Comparison of ENCODE assay signal across 2 cellular contexts in genomic region chr11:15837901-15838489, GRCh38.
TF ChIP-seq lines count a peak whose summit lies in the region.

No MANE protein-coding gene starts in this region.

TF ChIP-seq in K562, 482 proteins besides CTCF, POLR2A, EP300 and RAD21 (continued from another document):
- TF ChIP-seq PBX2 (CRISPR knock-in tag; IDR thresholded peaks at IDR 0.05; ENCODE audit: low read depth), result no peak
- TF ChIP-seq PBX2 (tag; conservative IDR thresholded peaks at IDR 0.05; ENCODE audit: low read depth), result peak; percentile 24; the same call in 1 of the 2 replicates
- TF ChIP-seq ETS1 (conservative IDR thresholded peaks at IDR 0.05; ENCODE audit: control insufficient read depth, low read depth, low read length), result no peak
TF ChIP-seq in K562: peak in this region for 1.

TF ChIP-seq in HepG2, 621 proteins besides CTCF, POLR2A, EP300 and RAD21 (continued from another document and continues in another):
- TF ChIP-seq, protein P1, sequence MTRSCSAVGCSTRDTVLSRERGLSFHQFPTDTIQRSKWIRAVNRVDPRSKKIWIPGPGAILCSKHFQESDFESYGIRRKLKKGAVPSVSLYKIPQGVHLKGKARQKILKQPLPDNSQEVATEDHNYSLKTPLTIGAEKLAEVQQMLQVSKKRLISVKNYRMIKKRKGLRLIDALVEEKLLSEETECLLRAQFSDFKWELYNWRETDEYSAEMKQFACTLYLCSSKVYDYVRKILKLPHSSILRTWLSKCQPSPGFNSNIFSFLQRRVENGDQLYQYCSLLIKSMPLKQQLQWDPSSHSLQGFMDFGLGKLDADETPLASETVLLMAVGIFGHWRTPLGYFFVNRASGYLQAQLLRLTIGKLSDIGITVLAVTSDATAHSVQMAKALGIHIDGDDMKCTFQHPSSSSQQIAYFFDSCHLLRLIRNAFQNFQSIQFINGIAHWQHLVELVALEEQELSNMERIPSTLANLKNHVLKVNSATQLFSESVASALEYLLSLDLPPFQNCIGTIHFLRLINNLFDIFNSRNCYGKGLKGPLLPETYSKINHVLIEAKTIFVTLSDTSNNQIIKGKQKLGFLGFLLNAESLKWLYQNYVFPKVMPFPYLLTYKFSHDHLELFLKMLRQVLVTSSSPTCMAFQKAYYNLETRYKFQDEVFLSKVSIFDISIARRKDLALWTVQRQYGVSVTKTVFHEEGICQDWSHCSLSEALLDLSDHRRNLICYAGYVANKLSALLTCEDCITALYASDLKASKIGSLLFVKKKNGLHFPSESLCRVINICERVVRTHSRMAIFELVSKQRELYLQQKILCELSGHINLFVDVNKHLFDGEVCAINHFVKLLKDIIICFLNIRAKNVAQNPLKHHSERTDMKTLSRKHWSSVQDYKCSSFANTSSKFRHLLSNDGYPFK (CRISPR knock-in tag; IDR thresholded peaks at IDR 0.05; ENCODE audit: borderline replicate concordance), result no peak
- TF ChIP-seq NCOA2 (CRISPR knock-in tag; IDR thresholded peaks at IDR 0.05) (0 out of 2 replicates have a peak, but pooled peaks have one; percentile 31), ZNF597 (CRISPR knock-in tag; IDR thresholded peaks at IDR 0.05) (no peak), CEBPB (IDR thresholded peaks at IDR 0.05; ENCODE audit: borderline replicate concordance, low read depth, low read length) (peak; percentile 90), JUNB (CRISPR knock-in tag; IDR thresholded peaks at IDR 0.05; ENCODE audit: borderline replicate concordance) (no peak), HMG20A (CRISPR knock-in tag; IDR thresholded peaks at IDR 0.05; ENCODE audit: borderline replicate concordance) (peak; percentile 33; the same call in 1 of the 2 replicates), HCFC1 (IDR thresholded peaks at IDR 0.05; ENCODE audit: low read depth, low read length) (no peak), NR2F1 (CRISPR knock-in tag; IDR thresholded peaks at IDR 0.05) (no peak), HNF4G (IDR thresholded peaks at IDR 0.05; ENCODE audit: borderline replicate concordance, low read depth, low read length) (0 out of 2 replicates have a peak, but pooled peaks have one; percentile 22), HNF4G (CRISPR knock-in tag; IDR thresholded peaks at IDR 0.05; ENCODE audit: borderline replicate concordance, low read depth) (no peak), ZBTB2 (CRISPR knock-in tag; IDR thresholded peaks at IDR 0.05; ENCODE audit: low read depth) (no peak), GATAD2A (CRISPR knock-in tag; IDR thresholded peaks at IDR 0.05) (peak; percentile 64), MAFG (CRISPR knock-in tag; IDR thresholded peaks at IDR 0.05) (no peak), EEA1 (CRISPR knock-in tag; IDR thresholded peaks at IDR 0.05; ENCODE audit: borderline replicate concordance) (no peak), NR3C1 (CRISPR knock-in tag; IDR thresholded peaks at IDR 0.05) (no peak), HNF4A (CRISPR knock-in tag; IDR thresholded peaks at IDR 0.05) (peak; percentile 90), SSRP1 (CRISPR knock-in tag; IDR thresholded peaks at IDR 0.05) (no peak), MZF1 (CRISPR knock-in tag; IDR thresholded peaks at IDR 0.05; ENCODE audit: borderline replicate concordance) (no peak), HES4 (CRISPR knock-in tag; IDR thresholded peaks at IDR 0.05; ENCODE audit: borderline replicate concordance) (no peak), HOXA5 (CRISPR knock-in tag; IDR thresholded peaks at IDR 0.05) (peak; percentile 40; the same call in 1 of the 2 replicates), SETDB1 (CRISPR knock-in tag; IDR thresholded peaks at IDR 0.05; ENCODE audit: borderline replicate concordance) (no peak), CEBPG (CRISPR knock-in tag; IDR thresholded peaks at IDR 0.05) (peak; percentile 53), ELF3 (CRISPR knock-in tag; IDR thresholded peaks at IDR 0.05) (0 out of 2 replicates have a peak, but pooled peaks have one; percentile 25), NCOR1 (IDR thresholded peaks at IDR 0.05; ENCODE audit: borderline replicate concordance, low read length) (peak; percentile 68; the same call in 1 of the 2 replicates), AGO1 (IDR thresholded peaks at IDR 0.05; ENCODE audit: low read depth, low read length, poor library complexity, severe bottlenecking) (no peak), ZNF776 (CRISPR knock-in tag; IDR thresholded peaks at IDR 0.05) (no peak), ZMYM4 (CRISPR knock-in tag; IDR thresholded peaks at IDR 0.05) (peak; percentile 17; the same call in 1 of the 2 replicates)
- TF ChIP-seq, protein P2, sequence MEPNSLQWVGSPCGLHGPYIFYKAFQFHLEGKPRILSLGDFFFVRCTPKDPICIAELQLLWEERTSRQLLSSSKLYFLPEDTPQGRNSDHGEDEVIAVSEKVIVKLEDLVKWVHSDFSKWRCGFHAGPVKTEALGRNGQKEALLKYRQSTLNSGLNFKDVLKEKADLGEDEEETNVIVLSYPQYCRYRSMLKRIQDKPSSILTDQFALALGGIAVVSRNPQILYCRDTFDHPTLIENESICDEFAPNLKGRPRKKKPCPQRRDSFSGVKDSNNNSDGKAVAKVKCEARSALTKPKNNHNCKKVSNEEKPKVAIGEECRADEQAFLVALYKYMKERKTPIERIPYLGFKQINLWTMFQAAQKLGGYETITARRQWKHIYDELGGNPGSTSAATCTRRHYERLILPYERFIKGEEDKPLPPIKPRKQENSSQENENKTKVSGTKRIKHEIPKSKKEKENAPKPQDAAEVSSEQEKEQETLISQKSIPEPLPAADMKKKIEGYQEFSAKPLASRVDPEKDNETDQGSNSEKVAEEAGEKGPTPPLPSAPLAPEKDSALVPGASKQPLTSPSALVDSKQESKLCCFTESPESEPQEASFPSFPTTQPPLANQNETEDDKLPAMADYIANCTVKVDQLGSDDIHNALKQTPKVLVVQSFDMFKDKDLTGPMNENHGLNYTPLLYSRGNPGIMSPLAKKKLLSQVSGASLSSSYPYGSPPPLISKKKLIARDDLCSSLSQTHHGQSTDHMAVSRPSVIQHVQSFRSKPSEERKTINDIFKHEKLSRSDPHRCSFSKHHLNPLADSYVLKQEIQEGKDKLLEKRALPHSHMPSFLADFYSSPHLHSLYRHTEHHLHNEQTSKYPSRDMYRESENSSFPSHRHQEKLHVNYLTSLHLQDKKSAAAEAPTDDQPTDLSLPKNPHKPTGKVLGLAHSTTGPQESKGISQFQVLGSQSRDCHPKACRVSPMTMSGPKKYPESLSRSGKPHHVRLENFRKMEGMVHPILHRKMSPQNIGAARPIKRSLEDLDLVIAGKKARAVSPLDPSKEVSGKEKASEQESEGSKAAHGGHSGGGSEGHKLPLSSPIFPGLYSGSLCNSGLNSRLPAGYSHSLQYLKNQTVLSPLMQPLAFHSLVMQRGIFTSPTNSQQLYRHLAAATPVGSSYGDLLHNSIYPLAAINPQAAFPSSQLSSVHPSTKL (CRISPR knock-in tag; IDR thresholded peaks at IDR 0.05), result peak; percentile 64
- TF ChIP-seq, protein P3, sequence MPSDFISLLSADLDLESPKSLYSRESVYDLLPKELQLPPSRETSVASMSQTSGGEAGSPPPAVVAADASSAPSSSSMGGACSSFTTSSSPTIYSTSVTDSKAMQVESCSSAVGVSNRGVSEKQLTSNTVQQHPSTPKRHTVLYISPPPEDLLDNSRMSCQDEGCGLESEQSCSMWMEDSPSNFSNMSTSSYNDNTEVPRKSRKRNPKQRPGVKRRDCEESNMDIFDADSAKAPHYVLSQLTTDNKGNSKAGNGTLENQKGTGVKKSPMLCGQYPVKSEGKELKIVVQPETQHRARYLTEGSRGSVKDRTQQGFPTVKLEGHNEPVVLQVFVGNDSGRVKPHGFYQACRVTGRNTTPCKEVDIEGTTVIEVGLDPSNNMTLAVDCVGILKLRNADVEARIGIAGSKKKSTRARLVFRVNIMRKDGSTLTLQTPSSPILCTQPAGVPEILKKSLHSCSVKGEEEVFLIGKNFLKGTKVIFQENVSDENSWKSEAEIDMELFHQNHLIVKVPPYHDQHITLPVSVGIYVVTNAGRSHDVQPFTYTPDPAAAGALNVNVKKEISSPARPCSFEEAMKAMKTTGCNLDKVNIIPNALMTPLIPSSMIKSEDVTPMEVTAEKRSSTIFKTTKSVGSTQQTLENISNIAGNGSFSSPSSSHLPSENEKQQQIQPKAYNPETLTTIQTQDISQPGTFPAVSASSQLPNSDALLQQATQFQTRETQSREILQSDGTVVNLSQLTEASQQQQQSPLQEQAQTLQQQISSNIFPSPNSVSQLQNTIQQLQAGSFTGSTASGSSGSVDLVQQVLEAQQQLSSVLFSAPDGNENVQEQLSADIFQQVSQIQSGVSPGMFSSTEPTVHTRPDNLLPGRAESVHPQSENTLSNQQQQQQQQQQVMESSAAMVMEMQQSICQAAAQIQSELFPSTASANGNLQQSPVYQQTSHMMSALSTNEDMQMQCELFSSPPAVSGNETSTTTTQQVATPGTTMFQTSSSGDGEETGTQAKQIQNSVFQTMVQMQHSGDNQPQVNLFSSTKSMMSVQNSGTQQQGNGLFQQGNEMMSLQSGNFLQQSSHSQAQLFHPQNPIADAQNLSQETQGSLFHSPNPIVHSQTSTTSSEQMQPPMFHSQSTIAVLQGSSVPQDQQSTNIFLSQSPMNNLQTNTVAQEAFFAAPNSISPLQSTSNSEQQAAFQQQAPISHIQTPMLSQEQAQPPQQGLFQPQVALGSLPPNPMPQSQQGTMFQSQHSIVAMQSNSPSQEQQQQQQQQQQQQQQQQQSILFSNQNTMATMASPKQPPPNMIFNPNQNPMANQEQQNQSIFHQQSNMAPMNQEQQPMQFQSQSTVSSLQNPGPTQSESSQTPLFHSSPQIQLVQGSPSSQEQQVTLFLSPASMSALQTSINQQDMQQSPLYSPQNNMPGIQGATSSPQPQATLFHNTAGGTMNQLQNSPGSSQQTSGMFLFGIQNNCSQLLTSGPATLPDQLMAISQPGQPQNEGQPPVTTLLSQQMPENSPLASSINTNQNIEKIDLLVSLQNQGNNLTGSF (CRISPR knock-in tag; IDR thresholded peaks at IDR 0.05), result no peak
- TF ChIP-seq, protein P4, sequence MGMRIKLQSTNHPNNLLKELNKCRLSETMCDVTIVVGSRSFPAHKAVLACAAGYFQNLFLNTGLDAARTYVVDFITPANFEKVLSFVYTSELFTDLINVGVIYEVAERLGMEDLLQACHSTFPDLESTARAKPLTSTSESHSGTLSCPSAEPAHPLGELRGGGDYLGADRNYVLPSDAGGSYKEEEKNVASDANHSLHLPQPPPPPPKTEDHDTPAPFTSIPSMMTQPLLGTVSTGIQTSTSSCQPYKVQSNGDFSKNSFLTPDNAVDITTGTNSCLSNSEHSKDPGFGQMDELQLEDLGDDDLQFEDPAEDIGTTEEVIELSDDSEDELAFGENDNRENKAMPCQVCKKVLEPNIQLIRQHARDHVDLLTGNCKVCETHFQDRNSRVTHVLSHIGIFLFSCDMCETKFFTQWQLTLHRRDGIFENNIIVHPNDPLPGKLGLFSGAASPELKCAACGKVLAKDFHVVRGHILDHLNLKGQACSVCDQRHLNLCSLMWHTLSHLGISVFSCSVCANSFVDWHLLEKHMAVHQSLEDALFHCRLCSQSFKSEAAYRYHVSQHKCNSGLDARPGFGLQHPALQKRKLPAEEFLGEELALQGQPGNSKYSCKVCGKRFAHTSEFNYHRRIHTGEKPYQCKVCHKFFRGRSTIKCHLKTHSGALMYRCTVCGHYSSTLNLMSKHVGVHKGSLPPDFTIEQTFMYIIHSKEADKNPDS (CRISPR knock-in tag; IDR thresholded peaks at IDR 0.05), result no peak
- TF ChIP-seq, protein P5, sequence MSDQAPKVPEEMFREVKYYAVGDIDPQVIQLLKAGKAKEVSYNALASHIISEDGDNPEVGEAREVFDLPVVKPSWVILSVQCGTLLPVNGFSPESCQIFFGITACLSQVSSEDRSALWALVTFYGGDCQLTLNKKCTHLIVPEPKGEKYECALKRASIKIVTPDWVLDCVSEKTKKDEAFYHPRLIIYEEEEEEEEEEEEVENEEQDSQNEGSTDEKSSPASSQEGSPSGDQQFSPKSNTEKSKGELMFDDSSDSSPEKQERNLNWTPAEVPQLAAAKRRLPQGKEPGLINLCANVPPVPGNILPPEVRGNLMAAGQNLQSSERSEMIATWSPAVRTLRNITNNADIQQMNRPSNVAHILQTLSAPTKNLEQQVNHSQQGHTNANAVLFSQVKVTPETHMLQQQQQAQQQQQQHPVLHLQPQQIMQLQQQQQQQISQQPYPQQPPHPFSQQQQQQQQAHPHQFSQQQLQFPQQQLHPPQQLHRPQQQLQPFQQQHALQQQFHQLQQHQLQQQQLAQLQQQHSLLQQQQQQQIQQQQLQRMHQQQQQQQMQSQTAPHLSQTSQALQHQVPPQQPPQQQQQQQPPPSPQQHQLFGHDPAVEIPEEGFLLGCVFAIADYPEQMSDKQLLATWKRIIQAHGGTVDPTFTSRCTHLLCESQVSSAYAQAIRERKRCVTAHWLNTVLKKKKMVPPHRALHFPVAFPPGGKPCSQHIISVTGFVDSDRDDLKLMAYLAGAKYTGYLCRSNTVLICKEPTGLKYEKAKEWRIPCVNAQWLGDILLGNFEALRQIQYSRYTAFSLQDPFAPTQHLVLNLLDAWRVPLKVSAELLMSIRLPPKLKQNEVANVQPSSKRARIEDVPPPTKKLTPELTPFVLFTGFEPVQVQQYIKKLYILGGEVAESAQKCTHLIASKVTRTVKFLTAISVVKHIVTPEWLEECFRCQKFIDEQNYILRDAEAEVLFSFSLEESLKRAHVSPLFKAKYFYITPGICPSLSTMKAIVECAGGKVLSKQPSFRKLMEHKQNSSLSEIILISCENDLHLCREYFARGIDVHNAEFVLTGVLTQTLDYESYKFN (CRISPR knock-in tag; conservative IDR thresholded peaks at IDR 0.05), result 0 out of 2 replicates have a peak, but pooled peaks have one; percentile 24
- TF ChIP-seq, protein P6, sequence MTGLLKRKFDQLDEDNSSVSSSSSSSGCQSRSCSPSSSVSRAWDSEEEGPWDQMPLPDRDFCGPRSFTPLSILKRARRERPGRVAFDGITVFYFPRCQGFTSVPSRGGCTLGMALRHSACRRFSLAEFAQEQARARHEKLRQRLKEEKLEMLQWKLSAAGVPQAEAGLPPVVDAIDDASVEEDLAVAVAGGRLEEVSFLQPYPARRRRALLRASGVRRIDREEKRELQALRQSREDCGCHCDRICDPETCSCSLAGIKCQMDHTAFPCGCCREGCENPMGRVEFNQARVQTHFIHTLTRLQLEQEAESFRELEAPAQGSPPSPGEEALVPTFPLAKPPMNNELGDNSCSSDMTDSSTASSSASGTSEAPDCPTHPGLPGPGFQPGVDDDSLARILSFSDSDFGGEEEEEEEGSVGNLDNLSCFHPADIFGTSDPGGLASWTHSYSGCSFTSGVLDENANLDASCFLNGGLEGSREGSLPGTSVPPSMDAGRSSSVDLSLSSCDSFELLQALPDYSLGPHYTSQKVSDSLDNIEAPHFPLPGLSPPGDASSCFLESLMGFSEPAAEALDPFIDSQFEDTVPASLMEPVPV (CRISPR knock-in tag; IDR thresholded peaks at IDR 0.05), result no peak
